Comparison of ENCODE assay signal across 1 cellular context in genomic region chr1:25702101-25702775, GRCh38.
TF ChIP-seq lines count a peak whose summit lies in the region.

No MANE protein-coding gene starts in this region.

TF ChIP-seq in H1, 55 proteins besides CTCF, POLR2A, EP300 and RAD21 (continued from another document):
- peak in 1 of 2 experiments; percentile 82; a peak in 1 of 4 replicates for TF ChIP-seq HDAC2 (IDR thresholded peaks at IDR 0.05; ENCODE audit: borderline replicate concordance in 1 of 2, low read depth in 2 of 2, low read length in 2 of 2)
- TF ChIP-seq ATF2 (IDR thresholded peaks at IDR 0.05; ENCODE audit: low read length): 0 out of 2 replicates have a peak, but pooled peaks have one; percentile 38
- no peak for TF ChIP-seq GABPA (IDR thresholded peaks at IDR 0.05; ENCODE audit: borderline replicate concordance, insufficient read depth, low read length)
- TF ChIP-seq RBBP5 (IDR thresholded peaks at IDR 0.05; ENCODE audit: borderline replicate concordance, low read depth, low read length): peak; percentile 47; the same call in 1 of the 2 replicates
- peak; percentile 81 for TF ChIP-seq ASH2L (IDR thresholded peaks at IDR 0.05; ENCODE audit: low read length)
- TF ChIP-seq CHD1 (IDR thresholded peaks at IDR 0.05; ENCODE audit: low read depth, low read length): no peak
- TF ChIP-seq KDM1A (IDR thresholded peaks at IDR 0.05; ENCODE audit: borderline replicate concordance, low read length): peak; percentile 98
- TF ChIP-seq, protein P1, sequence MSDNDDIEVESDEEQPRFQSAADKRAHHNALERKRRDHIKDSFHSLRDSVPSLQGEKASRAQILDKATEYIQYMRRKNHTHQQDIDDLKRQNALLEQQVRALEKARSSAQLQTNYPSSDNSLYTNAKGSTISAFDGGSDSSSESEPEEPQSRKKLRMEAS (IDR thresholded peaks at IDR 0.05): peak; percentile 19; the same call in 1 of the 2 replicates
